18 cellular contexts compared by ENCODE assay signal in the genomic region with DNA sequence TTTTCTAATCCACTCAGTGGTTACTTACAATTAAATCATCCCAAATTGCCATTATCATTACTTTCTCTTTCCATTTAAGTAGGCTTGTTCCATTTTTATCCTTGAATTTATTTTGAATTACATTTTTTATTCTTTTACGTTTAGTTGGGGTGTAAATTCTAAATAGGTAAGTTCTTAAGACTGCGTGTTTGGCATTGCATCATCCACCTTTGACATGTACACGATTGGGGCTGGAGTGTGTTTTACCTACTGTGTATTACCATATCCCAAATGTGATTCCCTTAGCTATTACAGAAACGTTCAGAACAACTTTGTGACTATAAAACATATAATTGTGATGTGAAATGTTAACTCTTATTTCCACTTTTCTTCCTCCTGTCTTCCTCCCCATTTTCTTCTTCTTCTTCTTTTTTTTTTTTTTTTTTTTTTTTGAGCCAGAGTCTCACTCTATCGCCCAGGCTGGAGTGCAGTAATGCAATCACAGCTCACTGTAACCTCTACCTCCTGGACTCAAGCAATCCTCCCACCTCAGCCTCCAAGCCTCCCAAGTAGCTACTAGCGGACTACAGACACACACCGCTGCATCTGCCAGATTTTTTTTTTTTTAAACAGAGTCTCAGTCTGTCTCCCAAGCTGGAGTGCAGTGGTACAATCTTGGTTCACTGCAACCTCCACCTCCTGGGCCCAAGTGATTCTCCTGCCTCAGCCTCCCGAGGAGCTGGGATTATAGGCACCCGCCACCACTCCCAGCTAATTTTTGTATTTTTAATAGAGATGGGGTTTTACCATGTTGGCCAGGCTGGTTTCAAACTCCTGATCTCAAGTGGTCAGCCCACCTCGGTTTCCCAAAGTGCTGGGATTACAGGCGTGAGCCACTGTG. TPM values are rescaled to one million over a fixed set of nuclear protein-coding genes. Genes with fewer than 3 reads are reported as not detected.
A peak's percentile ranks its signal among the peaks of the same experiment; 100 is the strongest.
DNase-seq lines count a peak whose midpoint lies in the region; ATAC-seq and TF ChIP-seq lines count a peak whose summit lies in the region.
"Had no signal": no experiment of that assay in that cellular context is flagged by ENCODE, and none has a peak within 500 bp of the region (broad histone marks: within the 10 kb centered on the region; RNA-seq: fewer than 3 reads in every experiment).

No MANE protein-coding gene starts in this region.

- H3K36me3 Mint-ChIP-seq in central memory CD8-positive, alpha-beta T cell (ENCODE audit: insufficient read depth), result peaks cover 2% of the 10 kb centered on the region
- H3K36me3 Mint-ChIP-seq: CD14-positive monocyte; CD8-positive, alpha-beta T cell had no signal

- H3K4me3 Mint-ChIP-seq in central memory CD8-positive, alpha-beta T cell, result no peak overlapping the region
- H3K4me3 Mint-ChIP-seq: CD14-positive monocyte; CD8-positive, alpha-beta T cell; GM23338; H9; IgD-negative memory B cell had no signal

- no peak overlapping the region for H3K27ac ChIP-seq in foreskin keratinocyte
- H3K27ac ChIP-seq: A549, KMS-11 had no signal

- H3K27ac Mint-ChIP-seq in central memory CD8-positive, alpha-beta T cell (ENCODE audit: low read depth), result peak overlapping the region; percentile 32
- H3K27ac Mint-ChIP-seq: CD8-positive, alpha-beta T cell had no signal

- ATAC-seq in GM21381 (IDR thresholded peaks at IDR 0.05; ENCODE audit: unreplicated experiment) (peak; percentile 7), HG03469 (IDR thresholded peaks at IDR 0.05; ENCODE audit: unreplicated experiment) (no peak), foreskin keratinocyte (no peak)
- ATAC-seq in central memory CD8-positive, alpha-beta T cell (replicated peaks; ENCODE audit: extremely low read depth, poor library complexity, severe bottlenecking), result no peak
- ATAC-seq: A549; CD8-positive, alpha-beta T cell; GM23338 had no signal

- DNase-seq in GM12865 (ENCODE audit: low read depth) (peak; percentile 25), OCI-M1 (lab: John Stamatoyannopoulos, UW) (peak; percentile 14), GOT3 (lab: John Stamatoyannopoulos, UW) (no peak), nucleus accumbens (lab: John Stamatoyannopoulos, UW) (no peak), foreskin keratinocyte (no peak)
- DNase-seq in central memory CD8-positive, alpha-beta T cell (ENCODE audit: low spot score in 2 of 2), result no peak
- DNase-seq: CD8-positive, alpha-beta T cell; COR-L47; DND-41; GDM1; H9 had no signal

- H3K4me3 ChIP-seq in GM12865 (ENCODE audit: low read depth, low read length), result peak overlapping the region; percentile 49
- H3K4me3 ChIP-seq: A549, GM23338 had no signal

- no peaks in the 10 kb centered on the region for H3K27me3 ChIP-seq in foreskin keratinocyte

- no peaks in the 10 kb centered on the region for H3K9me3 Mint-ChIP-seq in central memory CD8-positive, alpha-beta T cell
- H3K9me3 Mint-ChIP-seq: CD8-positive, alpha-beta T cell; GM23338; H9; IgD-negative memory B cell had no signal

- H3K4me1 Mint-ChIP-seq in central memory CD8-positive, alpha-beta T cell, result no peaks in the 10 kb centered on the region
- H3K4me1 Mint-ChIP-seq: GM23338, H9 had no signal

- no peaks in the 10 kb centered on the region for H3K4me1 ChIP-seq in foreskin keratinocyte
- H3K4me1 ChIP-seq: A549 had no signal

- H3K27me3 Mint-ChIP-seq in central memory CD8-positive, alpha-beta T cell, result no peaks in the 10 kb centered on the region
- H3K27me3 Mint-ChIP-seq: IgD-negative memory B cell had no signal

- TF ChIP-seq CTCF in GM12865 (IDR thresholded peaks at IDR 0.05; ENCODE audit: insufficient read depth, low read depth, low read length, missing control alignments) (no peak), foreskin keratinocyte (conservative IDR thresholded peaks at IDR 0.05) (no peak)

RNA-seq across cellular contexts. Expression of a gene that starts 16.7 kb away (rescaled TPM):
- 23.1 and 23.7 TPM in 2 replicates for total RNA-seq in foreskin keratinocyte
- 4.1 and 4.9 TPM in 2 replicates for polyA plus RNA-seq in foreskin keratinocyte

Comparison
In these comparisons a context has a peak if more than half of its experiments do, and no peak if none do; other contexts are left out.
1. DNase-seq: peak in GM12865 (single experiment) and OCI-M1 (single experiment); none in central memory CD8-positive, alpha-beta T cell (0 of 2), GOT3 (single experiment), nucleus accumbens (0 of 56) and foreskin keratinocyte (0 of 2).